Comparison of ENCODE assay signal across 8 cellular contexts in the genomic region with DNA sequence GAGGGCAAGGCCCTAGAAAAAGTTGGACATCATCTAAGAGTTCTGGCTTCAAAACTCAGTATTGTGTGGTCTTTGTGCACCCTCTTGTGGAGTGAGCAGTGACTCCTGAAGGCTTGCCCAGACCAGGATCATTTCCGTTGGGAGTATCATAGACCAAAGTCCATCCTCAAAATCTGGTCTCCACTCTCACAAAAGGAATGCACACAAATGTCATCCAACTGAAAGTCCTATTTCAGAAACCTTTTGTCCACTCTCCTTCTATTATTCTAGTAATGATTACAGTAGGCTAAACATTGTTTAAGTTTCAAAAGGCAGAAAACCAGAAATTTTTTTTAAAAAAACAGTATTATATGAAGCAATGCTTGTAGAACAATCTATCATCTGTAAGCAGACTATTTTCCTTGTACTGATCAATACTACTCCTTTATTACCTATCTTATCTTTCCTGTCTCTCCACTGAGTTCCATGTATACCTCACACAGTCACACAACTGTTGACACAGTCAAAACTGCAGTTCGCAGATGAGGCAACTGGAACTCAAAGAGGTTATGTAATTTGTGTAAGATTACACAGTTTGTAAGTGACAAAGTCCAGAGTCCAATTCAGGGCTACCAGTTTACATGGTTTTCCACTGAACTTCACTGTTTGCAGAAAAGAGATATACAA. TPM values are rescaled to one million over a fixed set of nuclear protein-coding genes. Genes with fewer than 3 reads are reported as not detected.
DNase-seq lines count a peak whose midpoint lies in the region; ATAC-seq, FAIRE-seq and TF ChIP-seq lines count a peak whose summit lies in the region.

No MANE protein-coding gene starts in this region.

- no peaks in the 10 kb centered on the region for H4K20me1 ChIP-seq in endothelial cell of umbilical vein (replicated peaks; ENCODE audit: control insufficient read depth, extremely low read depth, insufficient read depth, low read length)

- H3K79me2 ChIP-seq in endothelial cell of umbilical vein (ENCODE audit: control insufficient read depth, insufficient read depth, low read length): no peaks in the 10 kb centered on the region

- H3K4me1 Mint-ChIP-seq in nephron progenitor cell: no peaks in the 10 kb centered on the region

- dilution Hi-C loops in endothelial cell of umbilical vein (cut with MboI; ENCODE audit: extremely low pct_ligation_motif_present, low sequenced_read_pairs): no loop called here

- no peak overlapping the region for H3K9ac ChIP-seq in endothelial cell of umbilical vein (replicated peaks; ENCODE audit: extremely low read depth, insufficient read depth, low read length)

- H3K9me3 ChIP-seq in endothelial cell of umbilical vein (replicated peaks; ENCODE audit: control insufficient read depth, insufficient read depth, low read length): no peaks in the 10 kb centered on the region

- DNase-seq in AG04449 (ENCODE audit: low read depth, low spot score): peak; percentile 17
- peak; percentile 40 for DNase-seq in H4 (ENCODE audit: low spot score)
- DNase-seq in NCI-H69 (lab: John Stamatoyannopoulos, UW): peak; percentile 79
- DNase-seq in endothelial cell of umbilical vein (ENCODE audit: low read depth, low spot score): peak; percentile 35
- DNase-seq in nephron progenitor cell: peak; percentile 45
- no peak for DNase-seq in activated T-cell treated with anti-CD3 and anti-CD28 coated beads, Interleukin-2, amount 50 U/mL, for 1 hour

- no peak overlapping the region for H3K4me2 ChIP-seq in endothelial cell of umbilical vein (ENCODE audit: insufficient read depth, low read length)

- H3K9me1 ChIP-seq in endothelial cell of umbilical vein (replicated peaks; ENCODE audit: control insufficient read depth, extremely low read depth, insufficient read depth, low read length): no peaks in the 10 kb centered on the region

- POLR2A ChIA-PET in AG04449 (lab: Yijun Ruan, JAX): no interaction called here
- POLR2A ChIA-PET in endothelial cell of umbilical vein (lab: Charles Lee): no interaction called here

- no peaks in the 10 kb centered on the region for H3K4me1 ChIP-seq in endothelial cell of umbilical vein (ENCODE audit: control insufficient read depth, extremely low read depth, insufficient read depth, low read length)

- TF ChIP-seq CTCF in AG04449 (IDR thresholded peaks at IDR 0.05; ENCODE audit: insufficient read depth, low read length, missing control alignments): peak; percentile 44
- TF ChIP-seq CTCF in endothelial cell of umbilical vein (IDR thresholded peaks at IDR 0.05; ENCODE audit: extremely low read depth in 1 of 2, insufficient read depth in 1 of 2, low read depth in 1 of 2, low read length in 2 of 2): peak; percentile 15 to 44
- TF ChIP-seq CTCF in nephron progenitor cell (IDR thresholded peaks at IDR 0.05): peak; percentile 67

- no TSS peak for BruUV-seq in endothelial cell of umbilical vein (replicated peaks; lab: Mats Ljungman, UMichigan)

- H3K4me3 Mint-ChIP-seq in nephron progenitor cell: no peak overlapping the region

- H3K27me3 ChIP-seq in endothelial cell of umbilical vein (ENCODE audit: control insufficient read depth in 2 of 2, insufficient read depth in 2 of 2, low read length in 2 of 2): peaks cover 0 to 2% of the 10 kb centered on the region in 2 experiments

- ATAC-seq in HG02852 (IDR thresholded peaks at IDR 0.05; ENCODE audit: unreplicated experiment) (no peak), GM21723 (IDR thresholded peaks at IDR 0.05; ENCODE audit: unreplicated experiment) (no peak)

- peaks cover 5% of the 10 kb centered on the region for H3K36me3 Mint-ChIP-seq in nephron progenitor cell (ENCODE audit: low read depth)

- no peaks in the 10 kb centered on the region for H3K36me3 ChIP-seq in endothelial cell of umbilical vein (ENCODE audit: control insufficient read depth in 2 of 2, extremely low read depth in 1 of 2, insufficient read depth in 2 of 2, low read length in 2 of 2)

- H3K27ac ChIP-seq in endothelial cell of umbilical vein (ENCODE audit: insufficient read depth, low read depth, low read length): no peak overlapping the region

- CTCF ChIA-PET in AG04449 (lab: Yijun Ruan, JAX): interaction anchor here (0.8 to 4.7 kb wide), 6 partner anchors 30 to 500 kb away, joined by 3 to 34 read pairs (median 4); no protein-coding TSS in a partner anchor
- CTCF ChIA-PET in endothelial cell of umbilical vein (lab: Charles Lee): interaction anchor here (0.9 to 1.8 kb wide), 8 partner anchors 229 to 587 kb away, joined by 3 to 56 read pairs (median 5); no protein-coding TSS in a partner anchor

- H3K27ac Mint-ChIP-seq in nephron progenitor cell: no peak overlapping the region

- intact Hi-C loops in endothelial cell of umbilical vein (cut with micrococcal nuclease): loop anchor here (1.0 to 5.0 kb wide), 3 partner anchors 231 to 501 kb away; no protein-coding TSS in a partner anchor

- TF ChIP-seq POLR2A in endothelial cell of umbilical vein (IDR thresholded peaks at IDR 0.05; ENCODE audit: low read depth, low read length): no peak

- peak; percentile 65 for FAIRE-seq in endothelial cell of umbilical vein (lab: Jason Lieb, UNC)

- no peak overlapping the region for H3K4me3 ChIP-seq in AG04449 (ENCODE audit: low read depth, low read length)
- no peak overlapping the region for H3K4me3 ChIP-seq in endothelial cell of umbilical vein (replicated peaks in 1 of 3; ENCODE audit: insufficient read depth in 1 of 3, low read depth in 1 of 3, low read length in 3 of 3)

- peaks cover 4% of the 10 kb centered on the region for H3K27me3 Mint-ChIP-seq in nephron progenitor cell (ENCODE audit: low read depth, poor library complexity)

- peaks cover 8% of the 10 kb centered on the region for H3K9me3 Mint-ChIP-seq in nephron progenitor cell

- no peak overlapping the region for H2AFZ ChIP-seq in endothelial cell of umbilical vein (ENCODE audit: low read depth, low read length)

TF ChIP-seq in endothelial cell of umbilical vein, 7 proteins besides CTCF, POLR2A, EP300 and RAD21:
- no peak for TF ChIP-seq EZH2 (IDR thresholded peaks at IDR 0.05; ENCODE audit: borderline replicate concordance, low read depth, low read length, severe bottlenecking)
- no peak for TF ChIP-seq GATA2 (IDR thresholded peaks at IDR 0.05; ENCODE audit: insufficient read depth, insufficient read length, low read depth, low read length)
- no peak for TF ChIP-seq JUN (IDR thresholded peaks at IDR 0.05; ENCODE audit: borderline replicate concordance, insufficient read depth, insufficient read length, low read depth)
- no peak for TF ChIP-seq MAX (IDR thresholded peaks at IDR 0.05; ENCODE audit: insufficient read depth, insufficient read length)
- TF ChIP-seq MYC (IDR thresholded peaks at IDR 0.05; ENCODE audit: low read depth, low read length): no peak
- no peak for TF ChIP-seq POLR2AphosphoS5 (IDR thresholded peaks at IDR 0.05; ENCODE audit: insufficient read depth, low read depth, low read length)
- no peak for TF ChIP-seq FOS (IDR thresholded peaks at IDR 0.05; ENCODE audit: borderline replicate concordance, insufficient read depth, low read length)

RNA-seq across cellular contexts. Expression of gene COX16, which starts 41.4 kb away (rescaled TPM):
- 73.6 and 82.1 TPM in 2 replicates for total RNA-seq in H4 (2014; rRNA removed; shearing (Covaris generic))
- 42.4 and 49.9 TPM in 2 replicates for total RNA-seq in endothelial cell of umbilical vein
- polyA plus RNA-seq in endothelial cell of umbilical vein: 8.8 and 13.3 TPM in 2 replicates
- polyA plus RNA-seq in endothelial cell of umbilical vein (2011; cell fraction: cytosol; rRNA removed): 19.9 and 22.4 TPM in 2 replicates
- 6.5 and 8.1 TPM in 2 replicates for polyA plus RNA-seq in endothelial cell of umbilical vein (2011; cell fraction: nucleus; rRNA removed)
- polyA plus RNA-seq in endothelial cell of umbilical vein (2012): 46.6 and 54.5 TPM in 2 replicates
- 10.9 and 11.1 TPM in 2 replicates for polyA minus RNA-seq in endothelial cell of umbilical vein
- polyA minus RNA-seq in endothelial cell of umbilical vein (2011; cell fraction: cytosol; rRNA and poly(A)+ RNA removed): 18.0 TPM
- 5.8 TPM in 2 replicates for polyA minus RNA-seq in endothelial cell of umbilical vein (2011; cell fraction: nucleus; rRNA and poly(A)+ RNA removed)
